ENCODE assay signal across 10 cellular contexts in genomic region chr4:106707776-106708603, GRCh38.
DNase-seq lines count a peak whose midpoint lies in the region; ATAC-seq and TF ChIP-seq lines count a peak whose summit lies in the region.
"Had no signal": no experiment of that assay in that cellular context is flagged by ENCODE, and none has a peak within 500 bp of the region (broad histone marks: within the 10 kb centered on the region; RNA-seq: fewer than 3 reads in every experiment).

No MANE protein-coding gene starts in this region.

- no peak overlapping the region for H3K27ac Mint-ChIP-seq in H9
- H3K27ac Mint-ChIP-seq: neural progenitor cell had no signal

- no peak overlapping the region for H3K14ac ChIP-seq in H9 (ENCODE audit: insufficient read depth, low read length)

- H2BK20ac ChIP-seq in H9 (ENCODE audit: low read depth, low read length, poor library complexity, severe bottlenecking), result no peak overlapping the region

- no peaks in the 10 kb centered on the region for H4K20me1 ChIP-seq in H9 (ENCODE audit: control insufficient read depth, insufficient read depth, insufficient read length)

- H4K91ac ChIP-seq in H9 (ENCODE audit: insufficient read length, low read depth, low read length), result no peak overlapping the region

- no peak overlapping the region for H3K27ac ChIP-seq in H9 (ENCODE audit: insufficient read length, low read depth, low read length)
- no peak overlapping the region for H3K27ac ChIP-seq in substantia nigra (ENCODE audit: low read depth, low read length, poor library complexity, severe bottlenecking)
- H3K27ac ChIP-seq: neural progenitor cell, VCaP had no signal

- DNase-seq in astrocyte of the cerebellum (ENCODE audit: low read depth), result peak; percentile 49
- no peak for DNase-seq in sciatic nerve (ENCODE audit: low spot score)
- no peak for DNase-seq in H9
- DNase-seq in substantia nigra (lab: John Stamatoyannopoulos, UW), result no peak
- DNase-seq: glutamatergic neuron had no signal

- H2AK5ac ChIP-seq in H9 (ENCODE audit: insufficient read length, low read length), result no peak overlapping the region

- no peak overlapping the region for H2BK15ac ChIP-seq in H9 (ENCODE audit: low read depth, low read length)

- H3K23me2 ChIP-seq in H9 (ENCODE audit: insufficient read length, low read depth, low read length, poor library complexity, severe bottlenecking), result no peaks in the 10 kb centered on the region

- H4K8ac ChIP-seq in H9 (replicated peaks; ENCODE audit: insufficient read length, low read depth, low read length), result no peak overlapping the region

- no peak overlapping the region for H3K9ac ChIP-seq in H9 (ENCODE audit: extremely low read depth, insufficient read length, low read length)
- H3K9ac ChIP-seq: neural progenitor cell had no signal

- no peak overlapping the region for H3K4ac ChIP-seq in H9 (ENCODE audit: low read depth, low read length)

- H2AFZ ChIP-seq in H9 (ENCODE audit: low read length), result no peak overlapping the region
- H2AFZ ChIP-seq: neural progenitor cell had no signal

- ATAC-seq in GM19452 (IDR thresholded peaks at IDR 0.05; ENCODE audit: unreplicated experiment), result peak; percentile 69
- peak; percentile 72 for ATAC-seq in HG03565 (IDR thresholded peaks at IDR 0.05; ENCODE audit: unreplicated experiment)
- peak; percentile 57 for ATAC-seq in sciatic nerve
- ATAC-seq in HG02885 (IDR thresholded peaks at IDR 0.05; ENCODE audit: poor library complexity, unreplicated experiment), result no peak

- H3K27me3 ChIP-seq in H9 (ENCODE audit: insufficient read depth, low read length), result no peaks in the 10 kb centered on the region
- H3K27me3 ChIP-seq: neural progenitor cell had no signal

- H3K23ac ChIP-seq in H9 (ENCODE audit: insufficient read length, low read depth, low read length), result no peak overlapping the region

- peaks cover 3% of the 10 kb centered on the region in 2 experiments; a peak in 4 of 5 replicates for H3K9me3 Mint-ChIP-seq in H9

- no peaks in the 10 kb centered on the region; the same call in 1 of the 2 replicates for H3K27me3 Mint-ChIP-seq in H9 (ENCODE audit: low read depth)

- H2BK120ac ChIP-seq in H9 (ENCODE audit: low read depth, low read length, poor library complexity, severe bottlenecking), result no peak overlapping the region

- no peak overlapping the region for H3K56ac ChIP-seq in H9 (ENCODE audit: insufficient read length, low read depth, low read length)

- H3K9me3 ChIP-seq in H9 (ENCODE audit: control insufficient read depth, low read depth, low read length), result no peaks in the 10 kb centered on the region

- no peaks in the 10 kb centered on the region for H3K4me1 Mint-ChIP-seq in H9
- H3K4me1 Mint-ChIP-seq: neural progenitor cell had no signal

- H3K4me2 ChIP-seq in H9 (ENCODE audit: insufficient read depth, insufficient read length, low read length), result no peak overlapping the region
- H3K4me2 ChIP-seq: neural progenitor cell had no signal

- H3K18ac ChIP-seq in H9 (ENCODE audit: insufficient read length, low read depth, low read length), result no peak overlapping the region

- no peak overlapping the region for H4K5ac ChIP-seq in H9 (ENCODE audit: insufficient read length, low read depth, low read length)

- in situ Hi-C loops in astrocyte of the cerebellum (cut with HindIII; ENCODE audit: low sequenced_read_pairs), result no loop called here

- no peak overlapping the region for H2BK5ac ChIP-seq in H9 (ENCODE audit: insufficient read length, low read length)

- H2BK12ac ChIP-seq in H9 (ENCODE audit: insufficient read length, low read depth, low read length), result no peak overlapping the region

- H3T11ph ChIP-seq in H9 (ENCODE audit: low read length), result no peak overlapping the region

- intact Hi-C loops in sciatic nerve (cut with DNase I), result no loop called here

- H3K79me1 ChIP-seq in H9 (ENCODE audit: insufficient read depth, low read depth, low read length, poor library complexity, severe bottlenecking), result no peaks in the 10 kb centered on the region

- H3K79me2 ChIP-seq in H9 (ENCODE audit: insufficient read depth, low read length), result no peaks in the 10 kb centered on the region

- no peaks in the 10 kb centered on the region for H3K4me1 ChIP-seq in H9 (ENCODE audit: insufficient read depth, low read length)
- H3K4me1 ChIP-seq: neural progenitor cell had no signal

- WGBS in H9 (ENCODE audit: extremely low coverage, insufficient read length, low lambda C conversion rate), result no CpG with 5 or more reads among the region's 3 CpGs

- H3K4me3 ChIP-seq in astrocyte of the cerebellum (ENCODE audit: low read depth, low read length), result no peak overlapping the region
- H3K4me3 ChIP-seq: neural progenitor cell had no signal

- no peaks in the 10 kb centered on the region for H3K36me3 Mint-ChIP-seq in H9 (ENCODE audit: insufficient read depth in 1 of 3, low read depth in 3 of 3)
- H3K36me3 Mint-ChIP-seq: neural progenitor cell had no signal

- H3K4me3 Mint-ChIP-seq in H9, result no peak overlapping the region
- H3K4me3 Mint-ChIP-seq: neural progenitor cell had no signal

- TF ChIP-seq CTCF in astrocyte of the cerebellum (IDR thresholded peaks at IDR 0.05; ENCODE audit: low read depth, low read length, missing control alignments) (no peak), H9 (conservative IDR thresholded peaks at IDR 0.05) (no peak)
